In genomic region chr1:55912438-55912837, GRCh38 we compare ENCODE assay signal across 28 cellular contexts.
"Had no signal": no experiment of that assay in that cellular context is flagged by ENCODE, and none has a peak within 500 bp of the region (broad histone marks: within the 10 kb centered on the region; RNA-seq: fewer than 3 reads in every experiment).

No MANE protein-coding gene starts in this region.

- H3K9ac ChIP-seq: parathyroid adenoma had no signal

- H3K4me1 ChIP-seq: parathyroid adenoma, psoas muscle, right lobe of liver, stomach, tibial nerve, upper lobe of right lung, uterus had no signal

- H3K4me3 ChIP-seq: ovary, psoas muscle, right lobe of liver, sigmoid colon, stomach, thoracic aorta, thyroid gland, tibial nerve, upper lobe of right lung, uterus had no signal

- H3K4me3 Mint-ChIP-seq: naive B cell; naive thymus-derived CD8-positive, alpha-beta T cell; natural killer cell treated with Interleukin-12 subunit alpha and Interleukin-12 subunit beta and Interleukin-15 and Interleukin-18, amount 100 ng/mL, for 72 hours; nephron progenitor cell; neural crest cell; stimulated activated effector memory CD8-positive, alpha-beta T cell treated with anti-CD3 and anti-CD28 coated beads, Interleukin-12 subunit alpha, Interleukin-12 subunit beta, amount 100 ng/mL, for 72 hours; stimulated activated naive B cell treated with anti-CD40 and anti-IgM and Interleukin-4, amounts not matched to agents 10 μg/mL and 1 μg/mL and 100 μg/mL, for 72 hours; type B pancreatic cell had no signal

- H2AFZ ChIP-seq: parathyroid adenoma had no signal

- ATAC-seq: naive thymus-derived CD8-positive, alpha-beta T cell; psoas muscle; right cardiac atrium; right lobe of liver; stimulated activated effector memory CD8-positive, alpha-beta T cell treated with anti-CD3 and anti-CD28 coated beads, Interleukin-12 subunit alpha, Interleukin-12 subunit beta, amount 100 ng/mL, for 72 hours; stimulated activated naive B cell treated with anti-CD40 and anti-IgM and Interleukin-4, amounts not matched to agents 10 μg/mL and 1 μg/mL and 100 μg/mL, for 72 hours; upper lobe of right lung had no signal

- H3K27me3 ChIP-seq: ovary, right lobe of liver, sigmoid colon, stomach, thyroid gland, tibial nerve, upper lobe of right lung, uterus had no signal

- H3K4me1 Mint-ChIP-seq: naive B cell; naive thymus-derived CD8-positive, alpha-beta T cell; nephron progenitor cell; stimulated activated effector memory CD8-positive, alpha-beta T cell treated with anti-CD3 and anti-CD28 coated beads, Interleukin-12 subunit alpha, Interleukin-12 subunit beta, amount 100 ng/mL, for 72 hours; stimulated activated naive B cell treated with anti-CD40 and anti-IgM and Interleukin-4, amounts not matched to agents 10 μg/mL and 1 μg/mL and 100 μg/mL, for 72 hours had no signal

- H3K27ac Mint-ChIP-seq: naive B cell; naive thymus-derived CD8-positive, alpha-beta T cell; natural killer cell treated with Interleukin-12 subunit alpha and Interleukin-12 subunit beta and Interleukin-15 and Interleukin-18, amount 100 ng/mL, for 72 hours; nephron progenitor cell; progenitor cell of endocrine pancreas; stimulated activated effector memory CD8-positive, alpha-beta T cell treated with anti-CD3 and anti-CD28 coated beads, Interleukin-12 subunit alpha, Interleukin-12 subunit beta, amount 100 ng/mL, for 72 hours; stimulated activated naive B cell treated with anti-CD40 and anti-IgM and Interleukin-4, amounts not matched to agents 10 μg/mL and 1 μg/mL and 100 μg/mL, for 72 hours; type B pancreatic cell had no signal

- DNase-seq: naive B cell; naive thymus-derived CD8-positive, alpha-beta T cell; nephron progenitor cell; occipital lobe; ovary; psoas muscle; right lobe of liver; sigmoid colon; small intestine; stimulated activated CD4-positive, alpha-beta T cell treated with anti-CD3 and anti-CD28 coated beads, Interleukin-15, amount 100 ng/mL, for 24 hours; stimulated activated CD4-positive, alpha-beta T cell treated with anti-CD3 and anti-CD28 coated beads, Interleukin-2, amount 100 ng/mL, for 24 hours; stimulated activated CD4-positive, alpha-beta T cell treated with anti-CD3 and anti-CD28 coated beads, Interleukin-2, amount 100 ng/mL, for 48 hours; stimulated activated CD4-positive, alpha-beta T cell treated with anti-CD3 and anti-CD28 coated beads, Interleukin-4, amount 100 ng/mL, for 24 hours; stimulated activated naive B cell treated with anti-CD40 and anti-IgM and Interleukin-4, amounts not matched to agents 10 μg/mL and 1 μg/mL and 100 μg/mL, for 72 hours; stimulated activated naive CD4-positive, alpha-beta T cell treated with Interleukin-2 at 50 U/mL for 16 hours; stomach; thyroid gland; upper lobe of right lung; uterus had no signal

- H3K9me3 Mint-ChIP-seq: natural killer cell treated with Interleukin-12 subunit alpha and Interleukin-12 subunit beta and Interleukin-15 and Interleukin-18, amount 100 ng/mL, for 72 hours; type B pancreatic cell had no signal

- H3K9me3 ChIP-seq: ovary, psoas muscle, right lobe of liver, sigmoid colon, stomach, thoracic aorta, thyroid gland, tibial nerve, upper lobe of right lung, uterus had no signal

- H3K27me3 Mint-ChIP-seq: naive B cell; progenitor cell of endocrine pancreas; stimulated activated naive B cell treated with anti-CD40 and anti-IgM and Interleukin-4, amounts not matched to agents 10 μg/mL and 1 μg/mL and 100 μg/mL, for 72 hours; type B pancreatic cell had no signal

- H3K27ac ChIP-seq: ovary, parathyroid adenoma, psoas muscle, right lobe of liver, sigmoid colon, stomach, thoracic aorta, thyroid gland, tibial nerve, upper lobe of right lung, uterus had no signal

- H3K36me3 ChIP-seq: ovary, right lobe of liver, sigmoid colon, stomach, thoracic aorta, thyroid gland, tibial nerve, upper lobe of right lung, uterus had no signal

- H3K79me2 ChIP-seq: parathyroid adenoma had no signal
